30 cellular contexts compared by ENCODE assay signal in genomic region chr10:47247190-47248059, GRCh38. TPM values are rescaled to one million over a fixed set of nuclear protein-coding genes. Genes with fewer than 3 reads are reported as not detected.
"Had no signal": no experiment of that assay in that cellular context is flagged by ENCODE, and none has a peak within 500 bp of the region (broad histone marks: within the 10 kb centered on the region; RNA-seq: fewer than 3 reads in every experiment).

No MANE protein-coding gene starts in this region.

- H3K4me1 ChIP-seq: adrenal gland, body of pancreas, colonic mucosa, gastroesophageal sphincter, right lobe of liver, stomach, thyroid gland had no signal

- H3K27ac Mint-ChIP-seq: activated CD4-positive, alpha-beta memory T cell treated with anti-CD3 and anti-CD28 coated beads, Interleukin-2, amount 10 ng/mL, durations not matched to agents 7 days and 5 days; activated CD4-positive, alpha-beta T cell treated with anti-CD3 and anti-CD28 coated beads, Interleukin-2, amount 10 ng/mL, durations not matched to agents 7 days and 5 days; activated naive CD4-positive, alpha-beta T cell treated with anti-CD3 and anti-CD28 coated beads for 36 hours; activated naive CD8-positive, alpha-beta T cell treated with anti-CD3 and anti-CD28 coated beads for 36 hours; mesothelial cell of epicardium; stimulated activated naive B cell treated with anti-CD40 and anti-IgM and Interleukin-4, amounts not matched to agents 10 μg/mL and 1 μg/mL and 100 μg/mL, for 72 hours; T-helper 17 cell had no signal

- ATAC-seq: body of pancreas; gastroesophageal sphincter; left cardiac atrium; naive thymus-derived CD4-positive, alpha-beta T cell; right lobe of liver; stimulated activated naive B cell treated with anti-CD40 and anti-IgM and Interleukin-4, amounts not matched to agents 10 μg/mL and 1 μg/mL and 100 μg/mL, for 72 hours; T-helper 17 cell had no signal

- H3K4me3 ChIP-seq: adrenal gland, body of pancreas, colonic mucosa, dorsolateral prefrontal cortex, gastroesophageal sphincter, hepatocyte, right lobe of liver, skin epidermis, stomach, thyroid gland had no signal

- H3K36me3 ChIP-seq: adrenal gland, colonic mucosa, gastroesophageal sphincter, right lobe of liver, stomach, thyroid gland had no signal

- H3K4me3 Mint-ChIP-seq: activated CD4-positive, alpha-beta memory T cell treated with anti-CD3 and anti-CD28 coated beads, Interleukin-2, amount 10 ng/mL, durations not matched to agents 7 days and 5 days; activated CD4-positive, alpha-beta T cell treated with anti-CD3 and anti-CD28 coated beads, Interleukin-2, amount 10 ng/mL, durations not matched to agents 7 days and 5 days; activated naive CD4-positive, alpha-beta T cell treated with anti-CD3 and anti-CD28 coated beads for 36 hours; activated naive CD8-positive, alpha-beta T cell treated with anti-CD3 and anti-CD28 coated beads for 36 hours; mesothelial cell of epicardium; stimulated activated naive B cell treated with anti-CD40 and anti-IgM and Interleukin-4, amounts not matched to agents 10 μg/mL and 1 μg/mL and 100 μg/mL, for 72 hours; T-helper 17 cell had no signal

- H3K9me3 Mint-ChIP-seq: activated CD4-positive, alpha-beta memory T cell treated with anti-CD3 and anti-CD28 coated beads, Interleukin-2, amount 10 ng/mL, durations not matched to agents 7 days and 5 days; activated CD4-positive, alpha-beta T cell treated with anti-CD3 and anti-CD28 coated beads, Interleukin-2, amount 10 ng/mL, durations not matched to agents 7 days and 5 days; activated naive CD4-positive, alpha-beta T cell treated with anti-CD3 and anti-CD28 coated beads for 36 hours; activated naive CD8-positive, alpha-beta T cell treated with anti-CD3 and anti-CD28 coated beads for 36 hours; mesothelial cell of epicardium; stimulated activated naive B cell treated with anti-CD40 and anti-IgM and Interleukin-4, amounts not matched to agents 10 μg/mL and 1 μg/mL and 100 μg/mL, for 72 hours had no signal

- H3K36me3 Mint-ChIP-seq: activated naive CD8-positive, alpha-beta T cell treated with anti-CD3 and anti-CD28 coated beads for 36 hours; mesothelial cell of epicardium; naive thymus-derived CD4-positive, alpha-beta T cell; stimulated activated naive B cell treated with anti-CD40 and anti-IgM and Interleukin-4, amounts not matched to agents 10 μg/mL and 1 μg/mL and 100 μg/mL, for 72 hours had no signal

- H3K27me3 Mint-ChIP-seq: activated CD4-positive, alpha-beta memory T cell treated with anti-CD3 and anti-CD28 coated beads, Interleukin-2, amount 10 ng/mL, durations not matched to agents 7 days and 5 days; activated CD4-positive, alpha-beta T cell treated with anti-CD3 and anti-CD28 coated beads, Interleukin-2, amount 10 ng/mL, durations not matched to agents 7 days and 5 days; activated naive CD8-positive, alpha-beta T cell treated with anti-CD3 and anti-CD28 coated beads for 36 hours; naive thymus-derived CD4-positive, alpha-beta T cell; stimulated activated naive B cell treated with anti-CD40 and anti-IgM and Interleukin-4, amounts not matched to agents 10 μg/mL and 1 μg/mL and 100 μg/mL, for 72 hours; T-helper 17 cell had no signal

- H3K9me3 ChIP-seq: adrenal gland, body of pancreas, colonic mucosa, gastroesophageal sphincter, right lobe of liver, stomach, thyroid gland had no signal

- H3K27ac ChIP-seq: adrenal gland, body of pancreas, colonic mucosa, dorsolateral prefrontal cortex, gastroesophageal sphincter, hepatocyte, right lobe of liver, skin epidermis, stomach, thyroid gland had no signal

- H3K4me1 Mint-ChIP-seq: activated CD4-positive, alpha-beta memory T cell treated with anti-CD3 and anti-CD28 coated beads, Interleukin-2, amount 10 ng/mL, durations not matched to agents 7 days and 5 days had no signal

- H3K27me3 ChIP-seq: adrenal gland, body of pancreas, colonic mucosa, gastroesophageal sphincter, hepatocyte, right lobe of liver, thyroid gland had no signal

- DNase-seq: activated CD4-positive, alpha-beta T cell treated with anti-CD3 and anti-CD28 coated beads for 1 hour; activated CD4-positive, alpha-beta T cell treated with anti-CD3 and anti-CD28 coated beads, Interleukin-2, amount 10 ng/mL, durations not matched to agents 7 days and 5 days; activated effector memory CD4-positive, alpha-beta T cell treated with Interleukin-2 at 50 U/mL for 16 hours; activated naive CD4-positive, alpha-beta T cell treated with anti-CD3 and anti-CD28 coated beads for 36 hours; activated naive CD8-positive, alpha-beta T cell treated with anti-CD3 and anti-CD28 coated beads for 36 hours; aorta; body of pancreas; cerebellar nuclear complex; colonic mucosa; dorsolateral prefrontal cortex; effector memory CD4-positive, alpha-beta T cell; erythroblast; left cardiac atrium; mammary epithelial cell; naive thymus-derived CD4-positive, alpha-beta T cell; occipital lobe; stimulated activated naive B cell treated with anti-CD40 and anti-IgM and Interleukin-4, amounts not matched to agents 10 μg/mL and 1 μg/mL and 100 μg/mL, for 72 hours; stomach; T-helper 17 cell; T1000; thyroid gland had no signal

RNA-seq across cellular contexts. Expression of gene GDF10, which starts 52.6 kb away (rescaled TPM):
- total RNA-seq: activated CD4-positive, alpha-beta memory T cell treated with anti-CD3 and anti-CD28 coated beads, Interleukin-2, amount 10 ng/mL, durations not matched to agents 7 days and 5 days; fibroblast of villous mesenchyme; mammary epithelial cell; right lobe of liver had no signal
- polyA plus RNA-seq: keratinocyte, mammary epithelial cell had no signal
